Comparison of ENCODE assay signal across 8 cellular contexts in the genomic region with DNA sequence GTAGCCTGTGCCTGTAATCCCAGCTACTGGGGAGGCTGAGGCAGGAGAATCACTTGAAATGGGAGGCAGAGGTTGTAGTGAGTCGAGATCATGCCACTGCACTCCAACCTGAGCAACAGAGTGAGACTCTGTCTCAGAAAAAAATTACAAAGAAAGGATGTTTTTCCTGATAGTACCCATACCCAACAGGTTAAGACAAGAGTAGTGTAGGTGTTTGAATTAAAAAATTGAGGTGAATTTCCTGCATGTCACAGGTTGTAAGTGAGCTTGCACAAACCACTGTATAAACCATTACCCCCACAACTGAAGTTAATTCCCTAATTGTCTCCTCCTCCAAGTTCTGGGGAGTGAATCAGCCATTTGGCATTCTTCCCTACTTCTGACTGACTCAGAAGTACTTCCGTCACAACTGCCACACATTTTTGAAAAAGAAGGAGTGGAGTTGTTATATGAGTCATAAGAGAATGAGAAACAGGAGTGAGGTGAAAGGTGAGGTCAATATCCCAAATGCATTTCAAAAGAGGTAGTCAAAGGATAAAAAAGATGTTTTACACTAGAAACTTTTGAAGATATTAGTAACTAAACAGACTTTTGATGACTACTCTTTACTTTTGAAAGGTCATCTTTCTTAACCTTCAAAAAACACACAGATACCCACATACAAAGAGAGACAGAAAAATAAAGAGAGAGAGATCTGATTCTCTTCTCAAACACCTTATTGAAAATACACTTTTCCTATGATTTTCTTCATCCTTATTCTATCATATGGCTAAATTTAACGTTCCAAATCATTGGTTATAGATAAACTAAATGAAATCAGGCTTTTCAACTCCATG.
DNase-seq lines count a peak whose midpoint lies in the region; ATAC-seq and TF ChIP-seq lines count a peak whose summit lies in the region.

No MANE protein-coding gene starts in this region.

- no peak overlapping the region for H3K4me3 ChIP-seq in adrenal gland

- no peaks in the 10 kb centered on the region for H3K36me3 ChIP-seq in adrenal gland (replicated peaks in 1 of 2)

- 54 to 64% (median 61%) methylated on average over 3 of the region's 3 CpGs for WGBS in adrenal gland, 4 donors

- TF ChIP-seq CTCF in adrenal gland (IDR thresholded peaks at IDR 0.05) (no peak), endothelial cell (IDR thresholded peaks at IDR 0.05; ENCODE audit: unreplicated experiment) (no peak)

- intact Hi-C loops in adrenal gland (cut with DNase I), result no loop called here

- no peaks in the 10 kb centered on the region for H3K36me3 Mint-ChIP-seq in endothelial cell (ENCODE audit: low read depth, unreplicated experiment)

- DNase-seq in A172 (ENCODE audit: low spot score) (peak; percentile 92), HT1080 (ENCODE audit: low read depth) (peak; percentile 98), adrenal gland (peak in 6 of 7 donors; percentile 30 to 77 (median 51)), iris pigment epithelial cell (ENCODE audit: low read depth) (peak; percentile 100), NCI-H1092 treated with DMSO at 0.1 percent for 48 hours (lab: John Stamatoyannopoulos, UW) (no peak), endothelial cell (ENCODE audit: low spot score) (no peak)
- DNase-seq in central memory CD4-positive, alpha-beta T cell, result no peak

- no peak for ATAC-seq in GM19452 (IDR thresholded peaks at IDR 0.05; ENCODE audit: unreplicated experiment)

- H3K27me3 ChIP-seq in adrenal gland, result no peaks in the 10 kb centered on the region

- H3K4me3 Mint-ChIP-seq in endothelial cell (ENCODE audit: unreplicated experiment), result no peak overlapping the region

- H3K9me3 Mint-ChIP-seq in endothelial cell (ENCODE audit: unreplicated experiment), result no peaks in the 10 kb centered on the region

- no peaks in the 10 kb centered on the region for H3K4me1 Mint-ChIP-seq in endothelial cell (ENCODE audit: unreplicated experiment)

- H3K4me1 ChIP-seq in adrenal gland (replicated peaks in 1 of 2), result no peaks in the 10 kb centered on the region

- H3K27me3 Mint-ChIP-seq in endothelial cell (ENCODE audit: unreplicated experiment), result no peaks in the 10 kb centered on the region

- no peak for TF ChIP-seq POLR2A in adrenal gland (IDR thresholded peaks at IDR 0.05)

- no peak overlapping the region for H3K27ac ChIP-seq in adrenal gland

- H3K9me3 ChIP-seq in adrenal gland (replicated peaks in 1 of 3), result no peaks in the 10 kb centered on the region

- H3K27ac Mint-ChIP-seq in endothelial cell (ENCODE audit: unreplicated experiment), result no peak overlapping the region

Comparison
In these comparisons a context has a peak if more than half of its experiments do, and no peak if none do; other contexts are left out.
1. DNase-seq: peak in A172 (single experiment), HT1080 (single experiment), adrenal gland (6 of 7) and iris pigment epithelial cell (single experiment); none in central memory CD4-positive, alpha-beta T cell (single experiment), NCI-H1092 treated with DMSO at 0.1 percent for 48 hours (single experiment) and endothelial cell (single experiment).